In the genomic region with DNA sequence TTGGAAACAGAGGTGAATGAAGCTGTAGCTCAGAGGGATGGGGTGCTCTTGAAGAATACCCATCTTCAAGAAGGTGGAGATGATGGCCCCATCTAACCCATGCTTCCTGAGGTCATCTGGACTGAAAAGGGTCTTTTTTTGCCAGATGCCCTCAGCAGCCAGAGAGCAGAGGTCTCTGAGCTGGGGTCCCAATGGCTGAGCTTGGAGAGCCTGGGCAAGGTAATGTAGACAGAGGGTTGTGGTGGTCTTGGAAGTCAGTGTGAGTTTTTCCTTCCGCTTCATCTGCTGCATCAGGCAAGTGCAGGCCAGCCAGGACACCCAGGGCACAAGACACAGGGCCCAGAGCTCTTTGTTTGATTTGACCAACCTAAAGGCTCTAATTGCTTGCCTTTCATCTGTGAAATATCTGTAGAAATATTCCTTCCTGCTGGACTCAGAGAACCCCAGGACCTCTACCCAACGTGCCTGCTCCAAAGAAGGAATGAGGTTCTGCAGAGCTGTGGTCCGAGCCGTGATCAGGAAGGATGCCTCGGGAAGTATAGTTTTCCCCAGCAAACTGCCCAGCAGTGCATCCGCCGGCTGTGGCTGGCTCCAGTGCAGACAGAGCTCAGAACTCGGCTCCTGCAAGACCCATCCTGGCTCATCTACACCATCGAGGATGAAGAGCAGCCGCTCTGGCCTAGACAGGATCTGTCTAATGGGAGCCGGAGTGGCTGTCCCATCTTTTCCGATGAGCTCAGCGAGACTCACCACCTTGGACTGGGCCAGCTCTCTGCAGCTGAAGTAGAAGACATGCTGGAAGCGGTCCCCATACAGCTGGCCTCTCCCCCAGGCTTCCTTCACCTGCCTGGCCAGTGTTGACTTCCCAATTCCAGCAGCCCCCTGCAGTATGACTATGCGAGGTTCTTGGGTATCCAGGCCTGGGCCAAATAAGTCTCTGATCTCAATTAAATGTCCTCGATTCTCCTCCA, we compare ENCODE assay signal across 20 cellular contexts.
"Had no signal": no experiment of that assay in that cellular context is flagged by ENCODE, and none has a peak within 500 bp of the region (broad histone marks: within the 10 kb centered on the region; RNA-seq: fewer than 3 reads in every experiment).

No MANE protein-coding gene starts in this region.

- H3K4me3 ChIP-seq: right atrium auricular region, transverse colon had no signal

- H3K27ac Mint-ChIP-seq: activated CD8-positive, alpha-beta T cell treated with anti-CD3 and anti-CD28 coated beads for 36 hours; activated naive CD4-positive, alpha-beta T cell treated with anti-CD3 and anti-CD28 coated beads for 36 hours; activated T-helper 1 cell treated with anti-CD3 and anti-CD28 coated beads, Interleukin-12 subunit alpha, Interleukin-12 subunit beta, Interleukin-2, Interleukin-4 antibody, amounts not matched to agents 30 ng/mL and 10 ng/mL and 1 ng/mL, durations not matched to agents 14 hours and 24 hours and 36 hours; memory B cell; natural killer cell; WTC11 had no signal

- H3K4me1 Mint-ChIP-seq: WTC11 had no signal

- H3K27me3 Mint-ChIP-seq: activated CD8-positive, alpha-beta T cell treated with anti-CD3 and anti-CD28 coated beads for 36 hours; memory B cell had no signal

- H3K9me3 Mint-ChIP-seq: activated CD8-positive, alpha-beta T cell treated with anti-CD3 and anti-CD28 coated beads for 36 hours; activated naive CD4-positive, alpha-beta T cell treated with anti-CD3 and anti-CD28 coated beads for 36 hours; activated T-helper 1 cell treated with anti-CD3 and anti-CD28 coated beads, Interleukin-12 subunit alpha, Interleukin-12 subunit beta, Interleukin-2, Interleukin-4 antibody, amounts not matched to agents 30 ng/mL and 10 ng/mL and 1 ng/mL, durations not matched to agents 14 hours and 24 hours and 36 hours; memory B cell; natural killer cell; WTC11 had no signal

- H3K36me3 ChIP-seq: transverse colon had no signal

- ATAC-seq: activated CD8-positive, alpha-beta T cell treated with anti-CD3 and anti-CD28 coated beads for 36 hours; left lobe of liver; natural killer cell; WTC11 had no signal

- H3K27ac ChIP-seq: right atrium auricular region, transverse colon had no signal

- H3K4me3 Mint-ChIP-seq: activated CD8-positive, alpha-beta T cell treated with anti-CD3 and anti-CD28 coated beads for 36 hours; activated naive CD4-positive, alpha-beta T cell treated with anti-CD3 and anti-CD28 coated beads for 36 hours; activated T-helper 1 cell treated with anti-CD3 and anti-CD28 coated beads, Interleukin-12 subunit alpha, Interleukin-12 subunit beta, Interleukin-2, Interleukin-4 antibody, amounts not matched to agents 30 ng/mL and 10 ng/mL and 1 ng/mL, durations not matched to agents 14 hours and 24 hours and 36 hours; memory B cell; natural killer cell; WTC11 had no signal

- FAIRE-seq: frontal cortex, TTC549 had no signal

- DNase-seq: activated CD4-positive, alpha-beta T cell treated with anti-CD3 and anti-CD28 coated beads for 48 hours; activated CD8-positive, alpha-beta memory T cell treated with anti-CD3 and anti-CD28 coated beads, Interleukin-2, amount 50 U/mL, for 48 hours; activated CD8-positive, alpha-beta T cell treated with anti-CD3 and anti-CD28 coated beads for 36 hours; activated naive CD4-positive, alpha-beta T cell treated with anti-CD3 and anti-CD28 coated beads for 36 hours; caudate nucleus; cortex of kidney; effector memory CD4-positive, alpha-beta T cell; head of caudate nucleus; natural killer cell; stimulated activated CD4-positive, alpha-beta T cell treated with anti-CD3 and anti-CD28 coated beads, Interleukin-15, amount 100 ng/mL, for 24 hours; stimulated activated CD4-positive, alpha-beta T cell treated with anti-CD3 and anti-CD28 coated beads, Interleukin-4, amount 100 ng/mL, for 1 hour; stimulated activated naive CD4-positive, alpha-beta T cell; transverse colon had no signal

- H3K27me3 ChIP-seq: right atrium auricular region, transverse colon had no signal
